1 cellular context compared by ENCODE assay signal in the genomic region with DNA sequence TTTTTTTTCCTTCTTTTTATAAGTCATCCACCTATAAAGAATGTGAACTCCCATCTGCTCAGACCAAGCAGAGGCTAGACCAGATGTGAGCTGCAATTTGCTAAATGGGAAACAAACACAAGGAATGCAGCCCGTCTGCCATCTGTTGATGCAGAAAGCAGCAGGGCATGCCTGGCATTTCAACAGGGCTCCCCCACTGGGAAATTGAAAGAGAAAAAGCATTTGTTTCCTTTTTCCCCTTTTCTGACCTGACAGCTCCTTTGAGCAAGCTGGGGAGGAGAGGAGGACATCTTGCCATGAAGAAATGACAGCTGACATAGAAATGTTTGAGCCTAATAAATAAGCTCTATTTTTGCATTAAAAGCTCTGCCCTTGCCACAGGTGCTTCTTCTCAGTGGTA.
TF ChIP-seq lines count a peak whose summit lies in the region.

No MANE protein-coding gene starts in this region.

TF ChIP-seq in H1, 55 proteins besides CTCF, POLR2A, EP300 and RAD21:
- TF ChIP-seq MAFK (IDR thresholded peaks at IDR 0.05; ENCODE audit: low read depth, low read length): no peak
- peak; percentile 84 for TF ChIP-seq YY1 (IDR thresholded peaks at IDR 0.05; ENCODE audit: low read depth, low read length)
- no peak for TF ChIP-seq CREB1 (IDR thresholded peaks at IDR 0.05)
- TF ChIP-seq RNF2 (IDR thresholded peaks at IDR 0.05; ENCODE audit: borderline replicate concordance, low read depth, low read length, missing control alignments, poor library complexity, severe bottlenecking): no peak
- TF ChIP-seq POU5F1 (IDR thresholded peaks at IDR 0.05; ENCODE audit: low read depth, low read length): no peak
- TF ChIP-seq, protein P1, sequence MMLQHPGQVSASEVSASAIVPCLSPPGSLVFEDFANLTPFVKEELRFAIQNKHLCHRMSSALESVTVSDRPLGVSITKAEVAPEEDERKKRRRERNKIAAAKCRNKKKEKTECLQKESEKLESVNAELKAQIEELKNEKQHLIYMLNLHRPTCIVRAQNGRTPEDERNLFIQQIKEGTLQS (IDR thresholded peaks at IDR 0.05; ENCODE audit: insufficient read depth, low read depth, low read length): no peak
- no peak for TF ChIP-seq BRCA1 (IDR thresholded peaks at IDR 0.05; ENCODE audit: low read depth, low read length)
- no peak for TF ChIP-seq SP4 (IDR thresholded peaks at IDR 0.05; ENCODE audit: low read length)
- TF ChIP-seq TCF12 (IDR thresholded peaks at IDR 0.05; ENCODE audit: low read depth, low read length): peak; percentile 99
- peak; percentile 98 for TF ChIP-seq TEAD4 (IDR thresholded peaks at IDR 0.05; ENCODE audit: low read depth, low read length)
- no peak for TF ChIP-seq EGR1 (IDR thresholded peaks at IDR 0.05; ENCODE audit: borderline replicate concordance, low read depth, low read length)
- TF ChIP-seq PHF8 (conservative IDR thresholded peaks at IDR 0.05; ENCODE audit: low read depth, low read length): no peak
- TF ChIP-seq, protein P2, sequence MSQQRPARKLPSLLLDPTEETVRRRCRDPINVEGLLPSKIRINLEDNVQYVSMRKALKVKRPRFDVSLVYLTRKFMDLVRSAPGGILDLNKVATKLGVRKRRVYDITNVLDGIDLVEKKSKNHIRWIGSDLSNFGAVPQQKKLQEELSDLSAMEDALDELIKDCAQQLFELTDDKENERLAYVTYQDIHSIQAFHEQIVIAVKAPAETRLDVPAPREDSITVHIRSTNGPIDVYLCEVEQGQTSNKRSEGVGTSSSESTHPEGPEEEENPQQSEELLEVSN (IDR thresholded peaks at IDR 0.05): no peak
- TF ChIP-seq SUZ12 (IDR thresholded peaks at IDR 0.05; ENCODE audit: low read length): no peak
- peak; percentile 55 for TF ChIP-seq MAX (IDR thresholded peaks at IDR 0.05)
- TF ChIP-seq ASH2L (IDR thresholded peaks at IDR 0.05; ENCODE audit: low read length): no peak
- TF ChIP-seq SIX5 (IDR thresholded peaks at IDR 0.05; ENCODE audit: low read depth, low read length): no peak
- TF ChIP-seq CBX5 (IDR thresholded peaks at IDR 0.05; ENCODE audit: low read depth, low read length): no peak
- TF ChIP-seq HDAC6 (IDR thresholded peaks at IDR 0.05; ENCODE audit: low read depth, low read length): no peak
- TF ChIP-seq, protein P3, sequence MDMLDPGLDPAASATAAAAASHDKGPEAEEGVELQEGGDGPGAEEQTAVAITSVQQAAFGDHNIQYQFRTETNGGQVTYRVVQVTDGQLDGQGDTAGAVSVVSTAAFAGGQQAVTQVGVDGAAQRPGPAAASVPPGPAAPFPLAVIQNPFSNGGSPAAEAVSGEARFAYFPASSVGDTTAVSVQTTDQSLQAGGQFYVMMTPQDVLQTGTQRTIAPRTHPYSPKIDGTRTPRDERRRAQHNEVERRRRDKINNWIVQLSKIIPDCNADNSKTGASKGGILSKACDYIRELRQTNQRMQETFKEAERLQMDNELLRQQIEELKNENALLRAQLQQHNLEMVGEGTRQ (IDR thresholded peaks at IDR 0.05; ENCODE audit: low read length): no peak
- peak; percentile 64 for TF ChIP-seq NANOG (IDR thresholded peaks at IDR 0.05; ENCODE audit: insufficient read depth, low read depth, low read length, poor library complexity, severe bottlenecking)
- TF ChIP-seq CBX8 (IDR thresholded peaks at IDR 0.05; ENCODE audit: borderline replicate concordance, low read depth, low read length): no peak
- TF ChIP-seq CEBPB (IDR thresholded peaks at IDR 0.05; ENCODE audit: low read depth, low read length): peak; percentile 42; the same call in 1 of the 2 replicates
- TF ChIP-seq CHD2 (IDR thresholded peaks at IDR 0.05; ENCODE audit: low read length): peak; percentile 62; the same call in 1 of the 2 replicates
- no peak for TF ChIP-seq JUND (IDR thresholded peaks at IDR 0.05; ENCODE audit: low read length)
- no peak for TF ChIP-seq GTF2F1 (IDR thresholded peaks at IDR 0.05; ENCODE audit: borderline replicate concordance, low read depth, low read length)
- peak in 1 of 2 experiments; percentile 81; a peak in 1 of 4 replicates for TF ChIP-seq SIN3A (conservative IDR thresholded peaks at IDR 0.05 in 1 of 2, IDR thresholded peaks at IDR 0.05 in 1 of 2; ENCODE audit: low read depth in 1 of 2, low read length in 2 of 2)
- no peak for TF ChIP-seq NRF1 (IDR thresholded peaks at IDR 0.05; ENCODE audit: low read depth, low read length)
- TF ChIP-seq RXRA (IDR thresholded peaks at IDR 0.05; ENCODE audit: insufficient read depth, low read depth, low read length): 0 out of 2 replicates have a peak, but pooled peaks have one; percentile 39
- TF ChIP-seq HDAC2 (IDR thresholded peaks at IDR 0.05; ENCODE audit: borderline replicate concordance in 1 of 2, low read depth in 2 of 2, low read length in 2 of 2): 0 out of 4 replicates have a peak, but pooled peaks have one; percentile 36 to 65
- TF ChIP-seq KDM4A (IDR thresholded peaks at IDR 0.05; ENCODE audit: low read depth, low read length, severe bottlenecking): no peak
- no peak for TF ChIP-seq BACH1 (IDR thresholded peaks at IDR 0.05; ENCODE audit: low read length)
- TF ChIP-seq CTBP2 (IDR thresholded peaks at IDR 0.05; ENCODE audit: borderline replicate concordance, insufficient read depth, insufficient read length, low read length): peak; percentile 92
- no peak for TF ChIP-seq SAP30 (IDR thresholded peaks at IDR 0.05; ENCODE audit: insufficient read depth, insufficient replicate concordance, low read length)
- no peak for TF ChIP-seq SRF (IDR thresholded peaks at IDR 0.05; ENCODE audit: low read depth, low read length)
- no peak for TF ChIP-seq RBBP5 (IDR thresholded peaks at IDR 0.05; ENCODE audit: borderline replicate concordance, low read depth, low read length)
- TF ChIP-seq BCL11A (IDR thresholded peaks at IDR 0.05; ENCODE audit: low read depth in 2 of 2, low read length in 2 of 2): peak; percentile 80 to 84
- TF ChIP-seq TAF1 (IDR thresholded peaks at IDR 0.05; ENCODE audit: low read depth, low read length): no peak
- no peak for TF ChIP-seq SP2 (IDR thresholded peaks at IDR 0.05; ENCODE audit: low read length)
- no peak for TF ChIP-seq KDM5A (IDR thresholded peaks at IDR 0.05; ENCODE audit: low read length)
- no peak for TF ChIP-seq CHD1 (IDR thresholded peaks at IDR 0.05; ENCODE audit: low read depth, low read length)
- TF ChIP-seq EZH2 (IDR thresholded peaks at IDR 0.05; ENCODE audit: low read depth, low read length, severe bottlenecking): no peak
- no peak for TF ChIP-seq GABPA (IDR thresholded peaks at IDR 0.05; ENCODE audit: borderline replicate concordance, insufficient read depth, low read length)
- TF ChIP-seq TAF7 (optimal IDR thresholded peaks at IDR 0.05; ENCODE audit: borderline replicate concordance, low read depth, low read length): no peak
- no peak for TF ChIP-seq ZNF274 (IDR thresholded peaks at IDR 0.05; ENCODE audit: borderline replicate concordance, extremely low read depth, low read length)
- no peak for TF ChIP-seq FOSL1 (IDR thresholded peaks at IDR 0.05; ENCODE audit: insufficient read depth, low read depth, low read length)
- no peak for TF ChIP-seq TBP (IDR thresholded peaks at IDR 0.05; ENCODE audit: low read depth, low read length)
- TF ChIP-seq SIRT6 (IDR thresholded peaks at IDR 0.05; ENCODE audit: low read length): no peak
- TF ChIP-seq SP1 (IDR thresholded peaks at IDR 0.05; ENCODE audit: low read depth, low read length): peak; percentile 80
- TF ChIP-seq, protein P4, sequence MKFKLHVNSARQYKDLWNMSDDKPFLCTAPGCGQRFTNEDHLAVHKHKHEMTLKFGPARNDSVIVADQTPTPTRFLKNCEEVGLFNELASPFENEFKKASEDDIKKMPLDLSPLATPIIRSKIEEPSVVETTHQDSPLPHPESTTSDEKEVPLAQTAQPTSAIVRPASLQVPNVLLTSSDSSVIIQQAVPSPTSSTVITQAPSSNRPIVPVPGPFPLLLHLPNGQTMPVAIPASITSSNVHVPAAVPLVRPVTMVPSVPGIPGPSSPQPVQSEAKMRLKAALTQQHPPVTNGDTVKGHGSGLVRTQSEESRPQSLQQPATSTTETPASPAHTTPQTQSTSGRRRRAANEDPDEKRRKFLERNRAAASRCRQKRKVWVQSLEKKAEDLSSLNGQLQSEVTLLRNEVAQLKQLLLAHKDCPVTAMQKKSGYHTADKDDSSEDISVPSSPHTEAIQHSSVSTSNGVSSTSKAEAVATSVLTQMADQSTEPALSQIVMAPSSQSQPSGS (IDR thresholded peaks at IDR 0.05; ENCODE audit: low read length): no peak
- no peak for TF ChIP-seq KDM1A (IDR thresholded peaks at IDR 0.05; ENCODE audit: borderline replicate concordance, low read length)
TF ChIP-seq in H1: peak in this region for 13.
